Comparison of ENCODE assay signal across 8 cellular contexts in genomic region chr20:23350855-23351838, GRCh38. TPM values are rescaled to one million over a fixed set of nuclear protein-coding genes. Genes with fewer than 3 reads are reported as not detected.
DNase-seq lines count a peak whose midpoint lies in the region; ATAC-seq, FAIRE-seq and TF ChIP-seq lines count a peak whose summit lies in the region.

No MANE protein-coding gene starts in this region.

- ATAC-seq in GM21360 (IDR thresholded peaks at IDR 0.05; ENCODE audit: unreplicated experiment), result peak; percentile 21
- peak; percentile 1 to 46 (median 20) for ATAC-seq in heart left ventricle

- H3K27me3 ChIP-seq in SJSA1 (replicated peaks), result no peaks in the 10 kb centered on the region
- no peaks in the 10 kb centered on the region for H3K27me3 ChIP-seq in heart left ventricle
- H3K27me3 ChIP-seq in prostate gland (replicated peaks; ENCODE audit: insufficient read depth), result no peaks in the 10 kb centered on the region

- TF ChIP-seq CTCF in heart left ventricle (IDR thresholded peaks at IDR 0.05) (no peak), prostate gland (IDR thresholded peaks at IDR 0.05) (no peak)

- H3K27ac ChIP-seq in SJSA1 (peak overlapping the region; percentile 86), heart left ventricle (peak overlapping the region; percentile 93 to 100 (median 98)), prostate gland (peak overlapping the region; percentile 96 to 99)

- H3K27ac Mint-ChIP-seq in activated naive CD4-positive, alpha-beta T cell treated with anti-CD3 and anti-CD28 coated beads, Interleukin-2, amount 50 U/mL, for 24 hours, result peak overlapping the region; percentile 68

- peaks cover 6% of the 10 kb centered on the region for H3K36me3 Mint-ChIP-seq in activated naive CD4-positive, alpha-beta T cell treated with anti-CD3 and anti-CD28 coated beads, Interleukin-2, amount 50 U/mL, for 24 hours

- in situ Hi-C loops in Caki2 (cut with HindIII; ENCODE audit: low pct_unique_long_range_greater_than_20kb, low sequenced_read_pairs), result no loop called here

- H3K4me1 ChIP-seq in SJSA1 (replicated peaks) (peaks cover 14% of the 10 kb centered on the region), heart left ventricle (peaks cover 4 to 27% (median 18%) of the 10 kb centered on the region in 12 donors), prostate gland (replicated peaks) (peaks cover 8% of the 10 kb centered on the region)

- FAIRE-seq in HTR-8/SVneo (lab: Jason Lieb, UNC), result no peak

- 2 to 10% (median 3%) methylated on average over 23 to 65 of the region's 65 CpGs for WGBS in heart left ventricle, 4 donors
- WGBS in prostate gland, result under 1% methylated on average over 61 of the region's 65 CpGs

- H3K4me3 ChIP-seq in SJSA1 (peak overlapping the region; percentile 82), heart left ventricle (peak overlapping the region; percentile 63 to 98 (median 90)), prostate gland (peak overlapping the region; percentile 88 to 89)

- DNase-seq in Caki2 (ENCODE audit: low read depth), result peak; percentile 70
- peak; percentile 26 for DNase-seq in HTR-8/SVneo (ENCODE audit: insufficient read length, low spot score)
- DNase-seq in SJSA1 (ENCODE audit: low read depth in 1 of 2, low spot score in 2 of 2), result peak; percentile 53 to 57
- DNase-seq in heart left ventricle, result peak in 4 of 5 donors; percentile 41 to 59 (median 52)
- peak; percentile 29 for DNase-seq in prostate gland (ENCODE audit: low spot score)
- no peak for DNase-seq in COLO829 (ENCODE audit: low spot score)

- H3K4me3 Mint-ChIP-seq in activated naive CD4-positive, alpha-beta T cell treated with anti-CD3 and anti-CD28 coated beads, Interleukin-2, amount 50 U/mL, for 24 hours, result peak overlapping the region; percentile 99

- H3K4me1 Mint-ChIP-seq in activated naive CD4-positive, alpha-beta T cell treated with anti-CD3 and anti-CD28 coated beads, Interleukin-2, amount 50 U/mL, for 24 hours, result peaks cover 19% of the 10 kb centered on the region

- intact Hi-C loops in heart left ventricle (cut with DNase I) (loop anchor here in 3 of 10 donors (1.0 to 10.0 kb wide), 4 partner anchors 7 to 256 kb away; partner anchors contain the start of gene CST9 (in 2 of the 3)), prostate gland (cut with DNase I) (loop anchor here (1.0 to 10.0 kb wide), 2 partner anchors 68 to 1704 kb away; partner anchors contain the start of gene ACSS1)

- no peaks in the 10 kb centered on the region for H3K9me3 ChIP-seq in SJSA1 (replicated peaks)
- H3K9me3 ChIP-seq in heart left ventricle, result no peaks in the 10 kb centered on the region
- H3K9me3 ChIP-seq in prostate gland, result no peaks in the 10 kb centered on the region

- no peak for TF ChIP-seq POLR2A in heart left ventricle (IDR thresholded peaks at IDR 0.05)
- peak; percentile 12 for TF ChIP-seq POLR2A in prostate gland (IDR thresholded peaks at IDR 0.05)

- no peaks in the 10 kb centered on the region for H3K27me3 Mint-ChIP-seq in activated naive CD4-positive, alpha-beta T cell treated with anti-CD3 and anti-CD28 coated beads, Interleukin-2, amount 50 U/mL, for 24 hours

- no peaks in the 10 kb centered on the region for H3K9me3 Mint-ChIP-seq in activated naive CD4-positive, alpha-beta T cell treated with anti-CD3 and anti-CD28 coated beads, Interleukin-2, amount 50 U/mL, for 24 hours

- H3K36me3 ChIP-seq in SJSA1, result peaks cover 40% of the 10 kb centered on the region
- peaks cover 0 to 23% (median 17%) of the 10 kb centered on the region in 9 donors for H3K36me3 ChIP-seq in heart left ventricle
- H3K36me3 ChIP-seq in prostate gland, result no peaks in the 10 kb centered on the region

RNA-seq across cellular contexts. Expression of gene NXT1, which starts 0.6 kb away (rescaled TPM):
- total RNA-seq in Caki2 (2014; rRNA removed; shearing (Covaris generic); ENCODE audit: low replicate concordance), result 67.0 and 113 TPM in 2 replicates
- 76.0 and 82.5 TPM in 2 replicates for total RNA-seq in SJSA1 (2014; rRNA removed; shearing (Covaris generic))
- total RNA-seq in heart left ventricle (10 to 100 TPM in 3 of 9 donors, 1 to 10 TPM in 6; 4.2 to 13.8 (median 9.1) TPM), prostate gland (10 to 100 TPM; 39.2 to 59.8 TPM)
- 10 to 100 TPM in 1 of 2 donors, 1 to 10 TPM in 1; 5.7 to 20.1 TPM for polyA plus RNA-seq in heart left ventricle

RNA-seq across cellular contexts. Expression of gene GZF1, which starts 10.8 kb away (rescaled TPM):
- 9.9 and 30.8 TPM in 2 replicates for total RNA-seq in Caki2 (2014; rRNA removed; shearing (Covaris generic); ENCODE audit: low replicate concordance)
- 19.4 and 22.0 TPM in 2 replicates for total RNA-seq in SJSA1 (2014; rRNA removed; shearing (Covaris generic))
- total RNA-seq in heart left ventricle (10 to 100 TPM; 16.5 to 34.6 (median 27.9) TPM), prostate gland (10 to 100 TPM in 1 of 2 donors, 1 to 10 TPM in 1; 9.4 to 45.3 TPM)
- polyA plus RNA-seq in heart left ventricle, result 10 to 100 TPM in 1 of 2 donors, 1 to 10 TPM in 1; 8.6 to 15.2 TPM
